In genomic region chr5:1751026-1751863, GRCh38 we compare ENCODE assay signal across 2 cellular contexts.
TF ChIP-seq lines count a peak whose summit lies in the region.

No MANE protein-coding gene starts in this region.

TF ChIP-seq in HEK293, 187 proteins besides CTCF, POLR2A, EP300 and RAD21 (continued from another document):
- no peak for TF ChIP-seq ZFHX2 (tag by site-specific recombination; conservative IDR thresholded peaks at IDR 0.05)
- TF ChIP-seq ZNF140 (tag by site-specific recombination; IDR thresholded peaks at IDR 0.05) = no peak
- TF ChIP-seq, protein P1, sequence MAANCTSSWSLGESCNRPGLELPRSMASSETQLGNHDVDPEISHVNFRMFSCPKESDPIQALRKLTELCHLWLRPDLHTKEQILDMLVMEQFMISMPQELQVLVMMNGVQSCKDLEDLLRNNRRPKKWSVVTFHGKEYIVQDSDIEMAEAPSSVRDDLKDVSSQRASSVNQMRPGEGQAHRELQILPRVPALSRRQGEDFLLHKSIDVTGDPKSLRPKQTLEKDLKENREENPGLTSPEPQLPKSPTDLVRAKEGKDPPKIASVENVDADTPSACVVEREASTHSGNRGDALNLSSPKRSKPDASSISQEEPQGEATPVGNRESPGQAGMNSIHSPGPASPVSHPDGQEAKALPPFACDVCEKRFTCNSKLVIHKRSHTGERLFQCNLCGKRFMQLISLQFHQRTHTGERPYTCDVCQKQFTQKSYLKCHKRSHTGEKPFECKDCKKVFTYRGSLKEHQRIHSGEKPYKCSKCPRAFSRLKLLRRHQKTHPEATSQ (tag by site-specific recombination; IDR thresholded peaks at IDR 0.05) = no peak
- no peak for TF ChIP-seq ZBTB21 (tag by site-specific recombination; IDR thresholded peaks at IDR 0.05)
- TF ChIP-seq ZNF324 (tag by site-specific recombination; IDR thresholded peaks at IDR 0.05) = no peak
- peak; percentile 91 for TF ChIP-seq ZIC2 (tag by site-specific recombination; IDR thresholded peaks at IDR 0.05)
- TF ChIP-seq KLF1 (tag by site-specific recombination; IDR thresholded peaks at IDR 0.05) = 0 out of 2 replicates have a peak, but pooled peaks have one; percentile 24
- no peak for TF ChIP-seq BCL11A (tag by site-specific recombination; IDR thresholded peaks at IDR 0.05; ENCODE audit: low read depth)
- TF ChIP-seq ZNF354C (tag by site-specific recombination; IDR thresholded peaks at IDR 0.05; ENCODE audit: borderline replicate concordance, low read depth) = no peak
- no peak for TF ChIP-seq ZNF157 (tag by site-specific recombination; IDR thresholded peaks at IDR 0.05)
- no peak for TF ChIP-seq INSM2 (tag by site-specific recombination; IDR thresholded peaks at IDR 0.05)
- no peak for TF ChIP-seq WT1 (tag by site-specific recombination; IDR thresholded peaks at IDR 0.05)
- TF ChIP-seq ZNF777 (tag by site-specific recombination; IDR thresholded peaks at IDR 0.05; ENCODE audit: borderline replicate concordance) = no peak
- TF ChIP-seq ZSCAN4 (tag by site-specific recombination; IDR thresholded peaks at IDR 0.05) = no peak
- TF ChIP-seq, protein P2, sequence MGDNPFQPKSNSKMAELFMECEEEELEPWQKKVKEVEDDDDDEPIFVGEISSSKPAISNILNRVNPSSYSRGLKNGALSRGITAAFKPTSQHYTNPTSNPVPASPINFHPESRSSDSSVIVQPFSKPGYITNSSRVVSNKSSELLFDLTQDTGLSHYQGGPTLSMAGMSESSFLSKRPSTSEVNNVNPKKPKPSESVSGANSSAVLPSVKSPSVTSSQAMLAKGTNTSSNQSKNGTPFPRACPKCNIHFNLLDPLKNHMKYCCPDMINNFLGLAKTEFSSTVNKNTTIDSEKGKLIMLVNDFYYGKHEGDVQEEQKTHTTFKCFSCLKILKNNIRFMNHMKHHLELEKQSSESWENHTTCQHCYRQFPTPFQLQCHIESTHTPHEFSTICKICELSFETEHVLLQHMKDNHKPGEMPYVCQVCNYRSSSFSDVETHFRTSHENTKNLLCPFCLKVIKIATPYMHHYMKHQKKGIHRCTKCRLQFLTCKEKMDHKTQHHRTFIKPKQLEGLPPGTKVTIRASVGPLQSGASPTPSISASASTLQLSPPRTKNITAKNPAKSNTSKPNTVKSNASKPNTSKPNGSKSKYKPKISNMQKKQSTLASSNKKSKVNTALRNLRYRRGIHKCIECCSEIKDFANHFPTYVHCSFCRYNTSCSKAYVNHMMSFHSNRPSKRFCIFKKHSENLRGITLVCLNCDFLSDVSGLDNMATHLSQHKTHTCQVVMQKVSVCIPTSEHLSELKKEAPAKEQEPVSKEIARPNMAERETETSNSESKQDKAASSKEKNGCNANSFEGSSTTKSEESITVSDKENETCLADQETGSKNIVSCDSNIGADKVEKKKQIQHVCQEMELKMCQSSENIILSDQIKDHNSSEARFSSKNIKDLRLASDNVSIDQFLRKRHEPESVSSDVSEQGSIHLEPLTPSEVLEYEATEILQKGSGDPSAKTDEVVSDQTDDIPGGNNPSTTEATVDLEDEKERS (tag by site-specific recombination; IDR thresholded peaks at IDR 0.05) = no peak
- TF ChIP-seq GLIS1 (tag by site-specific recombination; IDR thresholded peaks at IDR 0.05) = peak; percentile 78
- no peak for TF ChIP-seq PRDM1 (tag by site-specific recombination; IDR thresholded peaks at IDR 0.05)
- TF ChIP-seq ZNF121 (tag by site-specific recombination; IDR thresholded peaks at IDR 0.05) = no peak

TF ChIP-seq in H1, 55 proteins besides CTCF, POLR2A, EP300 and RAD21 (continued from another document):
- TF ChIP-seq GABPA (IDR thresholded peaks at IDR 0.05; ENCODE audit: borderline replicate concordance, insufficient read depth, low read length) = no peak
